ENCODE assay signal across 19 cellular contexts in genomic region chr3:116165190-116165589, GRCh38.
DNase-seq lines count a peak whose midpoint lies in the region; ATAC-seq and TF ChIP-seq lines count a peak whose summit lies in the region.
"Had no signal": no experiment of that assay in that cellular context is flagged by ENCODE, and none has a peak within 500 bp of the region (broad histone marks: within the 10 kb centered on the region; RNA-seq: fewer than 3 reads in every experiment).

No MANE protein-coding gene starts in this region.

- in situ Hi-C loops in brain microvascular endothelial cell (cut with HindIII; ENCODE audit: low pct_ligation_motif_present, low sequenced_read_pairs): no loop called here

- intact Hi-C loops in dorsolateral prefrontal cortex (cut with DNase I): no loop called here

- DNase-seq in COR-L47 (lab: John Stamatoyannopoulos, UW): peak; percentile 83
- DNase-seq in NCI-H1417 (lab: John Stamatoyannopoulos, UW): peak in 2 of 3 experiments; percentile 68 to 92
- peak; percentile 81 for DNase-seq in NCI-H748 (lab: John Stamatoyannopoulos, UW; ENCODE audit: unreplicated experiment)
- DNase-seq in dorsolateral prefrontal cortex: no peak
- DNase-seq in stimulated activated CD4-positive, alpha-beta T cell treated with anti-CD3 and anti-CD28 coated beads, Interleukin-12 subunit alpha, Interleukin-12 subunit beta, amount 100 ng/mL, for 4 hours: no peak
- no peak for DNase-seq in DMS79 treated with DMSO at 0.1 percent for 48 hours (lab: John Stamatoyannopoulos, UW)
- no peak for DNase-seq in brain microvascular endothelial cell
- DNase-seq: CD4-positive, alpha-beta T cell; DMS153; EL; H7; NCI-H1436; NCI-H2107; NCI-H345; SHP77; T-cell had no signal

- no peaks in the 10 kb centered on the region for H3K27me3 ChIP-seq in dorsolateral prefrontal cortex
- no peaks in the 10 kb centered on the region for H3K27me3 ChIP-seq in brain microvascular endothelial cell (replicated peaks)

- ATAC-seq in GM21717 (IDR thresholded peaks at IDR 0.05; ENCODE audit: unreplicated experiment): no peak
- ATAC-seq: SK-N-SH treated with all-trans-retinoic acid at 6 μM for 48 hours, T-cell had no signal

- H3K4me3 ChIP-seq in dorsolateral prefrontal cortex (no peak overlapping the region), brain microvascular endothelial cell (ENCODE audit: low read depth, low read length) (no peak overlapping the region)

- H3K27ac ChIP-seq in dorsolateral prefrontal cortex (peak overlapping the region in 52 of 59 donors; percentile 8 to 84 (median 70)), brain microvascular endothelial cell (no peak overlapping the region)
- H3K27ac ChIP-seq: HL-60 had no signal

- no peaks in the 10 kb centered on the region for H3K36me3 ChIP-seq in brain microvascular endothelial cell (replicated peaks)

- TF ChIP-seq CTCF in dorsolateral prefrontal cortex (IDR thresholded peaks at IDR 0.05 in 54 of 56, conservative IDR thresholded peaks at IDR 0.05 in 2 of 56; ENCODE audit: low read depth in 1 of 56, partially characterized antibody in 56 of 56) (no peak), brain microvascular endothelial cell (IDR thresholded peaks at IDR 0.05; ENCODE audit: low read depth, low read length, missing control alignments) (no peak)

Comparison
In these comparisons a context has a peak if more than half of its experiments do, and no peak if none do; other contexts are left out.
1. DNase-seq: peak in COR-L47 (single experiment), NCI-H1417 (2 of 3) and NCI-H748 (single experiment); none in dorsolateral prefrontal cortex (0 of 10), stimulated activated CD4-positive, alpha-beta T cell treated with anti-CD3 and anti-CD28 coated beads, Interleukin-12 subunit alpha, Interleukin-12 subunit beta, amount 100 ng/mL, for 4 hours (single experiment), DMS79 treated with DMSO at 0.1 percent for 48 hours (single experiment) and brain microvascular endothelial cell (single experiment).